ENCODE assay signal across 10 cellular contexts in the genomic region with DNA sequence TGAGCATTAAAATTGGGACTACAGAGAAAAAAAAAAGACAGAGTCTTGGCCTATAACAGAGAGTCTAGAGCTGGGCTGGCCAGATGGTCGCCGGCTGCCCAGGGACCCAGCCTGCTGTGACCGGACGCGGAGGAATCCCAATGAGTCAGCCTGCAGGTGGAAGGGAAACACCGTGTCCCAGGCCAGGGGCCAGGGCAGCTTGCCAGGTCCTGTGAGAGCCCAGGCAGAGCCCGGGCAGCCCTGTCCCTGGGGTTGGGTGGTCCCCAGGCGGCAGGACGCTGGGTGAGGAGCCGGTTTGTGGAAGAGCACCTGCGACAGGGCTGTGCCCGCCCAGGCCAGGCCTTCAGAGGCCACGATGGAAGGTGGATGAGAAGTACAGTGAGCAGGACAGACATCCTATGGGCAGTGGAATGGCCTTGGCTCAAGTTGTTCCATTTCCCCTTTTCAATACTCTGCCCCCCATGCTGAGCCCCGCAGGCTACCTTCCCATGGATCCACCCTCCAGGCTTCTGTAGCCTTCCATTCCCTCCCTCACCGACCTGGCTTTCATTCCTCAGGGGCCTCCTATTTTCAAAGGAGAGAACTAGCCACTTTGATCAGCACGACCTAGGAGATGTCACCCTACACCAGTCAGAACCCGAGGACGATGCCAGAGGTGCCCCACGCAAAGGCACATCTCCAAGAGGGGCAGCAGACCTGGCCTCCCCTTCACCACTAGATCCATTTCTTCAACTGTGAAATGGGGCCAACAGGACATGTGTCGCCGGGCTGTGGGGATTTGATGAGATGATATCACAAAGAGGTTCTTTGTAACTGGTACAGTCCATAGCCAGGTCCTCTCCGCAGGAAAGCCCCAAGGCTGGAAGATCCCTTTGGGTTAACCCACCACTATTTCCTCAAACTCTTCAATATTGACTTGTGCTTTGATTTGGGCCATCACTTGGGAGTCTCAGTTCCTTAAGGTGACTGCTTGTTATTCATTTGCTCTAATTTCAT.
DNase-seq lines count a peak whose midpoint lies in the region; ATAC-seq and TF ChIP-seq lines count a peak whose summit lies in the region.
"Had no signal": no experiment of that assay in that cellular context is flagged by ENCODE, and none has a peak within 500 bp of the region (broad histone marks: within the 10 kb centered on the region; RNA-seq: fewer than 3 reads in every experiment).

No MANE protein-coding gene starts in this region.

- H3K9me3 Mint-ChIP-seq in activated T-cell treated with anti-CD3 and anti-CD28 coated beads, Interleukin-2, amount 50 U/mL, for 24 hours, result peaks cover 9% of the 10 kb centered on the region

- no peak overlapping the region for H3K4me3 ChIP-seq in MG63
- no peak overlapping the region for H3K4me3 ChIP-seq in epithelial cell of esophagus (ENCODE audit: low read length)

- intact Hi-C loops in posterior vena cava (cut with DNase I), result no loop called here

- H3K36me3 ChIP-seq in MG63, result no peaks in the 10 kb centered on the region

- no peak for TF ChIP-seq CTCF in epithelial cell of esophagus (IDR thresholded peaks at IDR 0.05; ENCODE audit: insufficient read depth, low read depth, low read length, missing control alignments)

- no peak overlapping the region for H3K27ac Mint-ChIP-seq in activated T-cell treated with anti-CD3 and anti-CD28 coated beads, Interleukin-2, amount 50 U/mL, for 24 hours
- H3K27ac Mint-ChIP-seq: mesothelial cell of epicardium had no signal

- no peaks in the 10 kb centered on the region for H3K27me3 Mint-ChIP-seq in activated T-cell treated with anti-CD3 and anti-CD28 coated beads, Interleukin-2, amount 50 U/mL, for 24 hours
- H3K27me3 Mint-ChIP-seq: activated T-helper 17 cell treated with anti-CD3 and anti-CD28 coated beads, Interleukin-2, amount 50 U/mL, for 72 hours had no signal

- H3K36me3 Mint-ChIP-seq in activated T-cell treated with anti-CD3 and anti-CD28 coated beads, Interleukin-2, amount 50 U/mL, for 24 hours (ENCODE audit: low read depth), result peaks cover 6% of the 10 kb centered on the region

- DNase-seq in COLO668 (lab: John Stamatoyannopoulos, UW; ENCODE audit: unreplicated experiment), result peak; percentile 26
- peak; percentile 34 for DNase-seq in MG63
- DNase-seq in epithelial cell of esophagus (ENCODE audit: low read depth), result peak; percentile 41
- DNase-seq in posterior vena cava (ENCODE audit: low spot score), result peak; percentile 81
- no peak for DNase-seq in activated T-cell treated with anti-CD3 and anti-CD28 coated beads, Interleukin-2, amount 50 U/mL, for 24 hours
- DNase-seq in superior temporal gyrus (ENCODE audit: extremely low spot score), result no peak
- DNase-seq in NCI-H1694 treated with DMSO at 0.1 percent for 48 hours (lab: John Stamatoyannopoulos, UW), result no peak

- no peaks in the 10 kb centered on the region for H3K9me3 ChIP-seq in MG63

- H3K4me3 Mint-ChIP-seq in activated T-cell treated with anti-CD3 and anti-CD28 coated beads, Interleukin-2, amount 50 U/mL, for 24 hours, result no peak overlapping the region
- H3K4me3 Mint-ChIP-seq: mesothelial cell of epicardium had no signal

- ATAC-seq in GM18873 (IDR thresholded peaks at IDR 0.05; ENCODE audit: low FRiP score, unreplicated experiment), result no peak

- H3K27me3 ChIP-seq in MG63, result no peaks in the 10 kb centered on the region

- H3K4me1 Mint-ChIP-seq in activated T-cell treated with anti-CD3 and anti-CD28 coated beads, Interleukin-2, amount 50 U/mL, for 24 hours (ENCODE audit: low read depth), result peaks cover 12% of the 10 kb centered on the region
- H3K4me1 Mint-ChIP-seq: activated T-helper 17 cell treated with anti-CD3 and anti-CD28 coated beads, Interleukin-2, amount 50 U/mL, for 72 hours; mesothelial cell of epicardium had no signal

Comparison
In these comparisons a context has a peak if more than half of its experiments do, and no peak if none do; other contexts are left out.
1. DNase-seq: peak in COLO668 (single experiment), MG63 (single experiment), epithelial cell of esophagus (single experiment) and posterior vena cava (single experiment); none in activated T-cell treated with anti-CD3 and anti-CD28 coated beads, Interleukin-2, amount 50 U/mL, for 24 hours (single experiment), superior temporal gyrus (single experiment) and NCI-H1694 treated with DMSO at 0.1 percent for 48 hours (single experiment).